ENCODE assay signal across 41 cellular contexts in genomic region chr11:59336931-59337330, GRCh38. TPM values are rescaled to one million over a fixed set of nuclear protein-coding genes. Genes with fewer than 3 reads are reported as not detected.
"Had no signal": no experiment of that assay in that cellular context is flagged by ENCODE, and none has a peak within 500 bp of the region (broad histone marks: within the 10 kb centered on the region; RNA-seq: fewer than 3 reads in every experiment).

No MANE protein-coding gene starts in this region.

- H3K4me3 Mint-ChIP-seq: activated naive CD4-positive, alpha-beta T cell treated with anti-CD3 and anti-CD28 coated beads for 36 hours; activated naive CD4-positive, alpha-beta T cell treated with anti-CD3 and anti-CD28 coated beads, Interleukin-2, amount 50 U/mL, for 24 hours; activated naive CD8-positive, alpha-beta T cell; activated naive CD8-positive, alpha-beta T cell treated with anti-CD3 and anti-CD28 coated beads for 36 hours; activated naive CD8-positive, alpha-beta T cell treated with anti-CD3 and anti-CD28 coated beads, Interleukin-2, amount 10 ng/mL, durations not matched to agents 7 days and 5 days; activated naive CD8-positive, alpha-beta T cell treated with anti-CD3 and anti-CD28 coated beads, Interleukin-2, amount 50 U/mL, for 24 hours; activated T-cell treated with anti-CD3 and anti-CD28 coated beads, Interleukin-2, amount 50 U/mL, for 24 hours; activated T-cell treated with anti-CD3 and anti-CD28 coated beads, Interleukin-2, amount 50 U/mL, for 4 hours; activated T-cell treated with anti-CD3 and anti-CD28 coated beads, Interleukin-2, amount 50 U/mL, for 72 hours; activated T-helper 1 cell treated with anti-CD3 and anti-CD28 coated beads, Interleukin-12 subunit alpha, Interleukin-12 subunit beta, Interleukin-2, Interleukin-4 antibody, amounts not matched to agents 30 ng/mL and 10 ng/mL and 1 ng/mL, durations not matched to agents 14 hours and 24 hours and 36 hours; activated T-helper 17 cell treated with anti-CD3 and anti-CD28 coated beads, Interleukin-2, amount 50 U/mL, for 72 hours; brain; central memory CD8-positive, alpha-beta T cell had no signal

- DNase-seq: activated effector memory CD4-positive, alpha-beta T cell treated with anti-CD3 and anti-CD28 coated beads, Interleukin-2, amount 50 U/mL, for 16 hours; activated effector memory CD4-positive, alpha-beta T cell treated with Interleukin-2 at 50 U/mL for 16 hours; activated gamma-delta T cell; activated gamma-delta T cell treated with Interleukin-2 at 50 U/mL for 16 hours; activated naive CD4-positive, alpha-beta T cell; activated naive CD4-positive, alpha-beta T cell treated with anti-CD3 and anti-CD28 coated beads for 36 hours; activated naive CD4-positive, alpha-beta T cell treated with anti-CD3 and anti-CD28 coated beads, Interleukin-2, amount 50 U/mL, for 16 hours; activated naive CD4-positive, alpha-beta T cell treated with Interleukin-2 at 50 U/mL for 16 hours; activated naive CD8-positive, alpha-beta T cell treated with anti-CD3 and anti-CD28 coated beads for 36 hours; activated naive CD8-positive, alpha-beta T cell treated with anti-CD3 and anti-CD28 coated beads, Interleukin-2, amount 10 ng/mL, durations not matched to agents 7 days and 5 days; activated naive CD8-positive, alpha-beta T cell treated with anti-CD3 and anti-CD28 coated beads, Interleukin-2, amount 50 U/mL, for 24 hours; activated T-cell treated with anti-CD3 and anti-CD28 coated beads, Interleukin-2, amount 50 U/mL, for 1 hour; activated T-cell treated with anti-CD3 and anti-CD28 coated beads, Interleukin-2, amount 50 U/mL, for 24 hours; activated T-cell treated with anti-CD3 and anti-CD28 coated beads, Interleukin-2, amount 50 U/mL, for 4 hours; activated T-cell treated with anti-CD3 and anti-CD28 coated beads, Interleukin-2, amount 50 U/mL, for 48 hours; activated T-cell treated with anti-CD3 and anti-CD28 coated beads, Interleukin-2, amount 50 U/mL, for 72 hours; adrenal gland; amniotic stem cell; amygdala; anterior cingulate cortex; aorta; body of pancreas; brain microvascular endothelial cell; caudate nucleus; central memory CD4-positive, alpha-beta T cell; cerebellar nuclear complex had no signal

- H3K36me3 Mint-ChIP-seq: activated naive CD4-positive, alpha-beta T cell treated with anti-CD3 and anti-CD28 coated beads, Interleukin-2, amount 50 U/mL, for 24 hours; activated naive CD4-positive, alpha-beta T cell treated with anti-CD3 and anti-CD28 coated beads, Interleukin-2, amount 50 U/mL, for 72 hours; activated naive CD8-positive, alpha-beta T cell; activated naive CD8-positive, alpha-beta T cell treated with anti-CD3 and anti-CD28 coated beads for 36 hours; activated naive CD8-positive, alpha-beta T cell treated with anti-CD3 and anti-CD28 coated beads, Interleukin-2, amount 10 ng/mL, durations not matched to agents 7 days and 5 days; brain had no signal

- H3K4me1 Mint-ChIP-seq: activated naive CD4-positive, alpha-beta T cell treated with anti-CD3 and anti-CD28 coated beads, Interleukin-2, amount 50 U/mL, for 24 hours; activated naive CD8-positive, alpha-beta T cell treated with anti-CD3 and anti-CD28 coated beads for 36 hours; activated naive CD8-positive, alpha-beta T cell treated with anti-CD3 and anti-CD28 coated beads, Interleukin-2, amount 10 ng/mL, durations not matched to agents 7 days and 5 days; activated naive CD8-positive, alpha-beta T cell treated with anti-CD3 and anti-CD28 coated beads, Interleukin-2, amount 50 U/mL, for 24 hours; activated T-helper 17 cell treated with anti-CD3 and anti-CD28 coated beads, Interleukin-2, amount 50 U/mL, for 72 hours; brain; central memory CD8-positive, alpha-beta T cell had no signal

- H3K27ac Mint-ChIP-seq: activated naive CD4-positive, alpha-beta T cell treated with anti-CD3 and anti-CD28 coated beads for 36 hours; activated naive CD4-positive, alpha-beta T cell treated with anti-CD3 and anti-CD28 coated beads, Interleukin-2, amount 50 U/mL, for 24 hours; activated naive CD4-positive, alpha-beta T cell treated with anti-CD3 and anti-CD28 coated beads, Interleukin-2, amount 50 U/mL, for 72 hours; activated naive CD8-positive, alpha-beta T cell; activated naive CD8-positive, alpha-beta T cell treated with anti-CD3 and anti-CD28 coated beads for 36 hours; activated naive CD8-positive, alpha-beta T cell treated with anti-CD3 and anti-CD28 coated beads, Interleukin-2, amount 10 ng/mL, durations not matched to agents 7 days and 5 days; activated naive CD8-positive, alpha-beta T cell treated with anti-CD3 and anti-CD28 coated beads, Interleukin-2, amount 50 U/mL, for 24 hours; activated T-cell treated with anti-CD3 and anti-CD28 coated beads, Interleukin-2, amount 50 U/mL, for 24 hours; activated T-cell treated with anti-CD3 and anti-CD28 coated beads, Interleukin-2, amount 50 U/mL, for 72 hours; activated T-helper 1 cell treated with anti-CD3 and anti-CD28 coated beads, Interleukin-12 subunit alpha, Interleukin-12 subunit beta, Interleukin-2, Interleukin-4 antibody, amounts not matched to agents 30 ng/mL and 10 ng/mL and 1 ng/mL, durations not matched to agents 14 hours and 24 hours and 36 hours; activated T-helper 17 cell treated with anti-CD3 and anti-CD28 coated beads, Interleukin-2, amount 50 U/mL, for 72 hours; activated T-helper 2 cell treated with anti-CD3 and anti-CD28 coated beads, Interferon-gamma antibody, Interleukin-2, Interleukin-4, amounts not matched to agents 10 μg/mL and 5 μg/mL and 100 μg/mL, durations not matched to agents 14 hours and 24 hours and 36 hours; brain had no signal

- H3K9me3 Mint-ChIP-seq: activated T-helper 1 cell treated with anti-CD3 and anti-CD28 coated beads, Interleukin-12 subunit alpha, Interleukin-12 subunit beta, Interleukin-2, Interleukin-4 antibody, amounts not matched to agents 30 ng/mL and 10 ng/mL and 1 ng/mL, durations not matched to agents 14 hours and 24 hours and 36 hours; activated T-helper 2 cell treated with anti-CD3 and anti-CD28 coated beads, Interferon-gamma antibody, Interleukin-2, Interleukin-4, amounts not matched to agents 10 μg/mL and 5 μg/mL and 100 μg/mL, durations not matched to agents 14 hours and 24 hours and 36 hours; central memory CD8-positive, alpha-beta T cell had no signal

RNA-seq across cellular contexts. Expression of gene OR5AN1, which starts 21.8 kb away (rescaled TPM):
- total RNA-seq: activated naive CD4-positive, alpha-beta T cell treated with anti-CD3 and anti-CD28 coated beads for 36 hours; activated naive CD4-positive, alpha-beta T cell treated with anti-CD3 and anti-CD28 coated beads, Interleukin-2, amount 50 U/mL, for 72 hours; activated naive CD8-positive, alpha-beta T cell treated with anti-CD3 and anti-CD28 coated beads for 36 hours; activated naive CD8-positive, alpha-beta T cell treated with anti-CD3 and anti-CD28 coated beads, Interleukin-2, amount 10 ng/mL, durations not matched to agents 7 days and 5 days; activated T-cell treated with anti-CD3 and anti-CD28 coated beads, Interleukin-2, amount 50 U/mL, for 4 hours; activated T-cell treated with anti-CD3 and anti-CD28 coated beads, Interleukin-2, amount 50 U/mL, for 72 hours; activated T-helper 1 cell treated with anti-CD3 and anti-CD28 coated beads, Interleukin-12 subunit alpha, Interleukin-12 subunit beta, Interleukin-2, Interleukin-4 antibody, amounts not matched to agents 30 ng/mL and 10 ng/mL and 1 ng/mL, durations not matched to agents 14 hours and 24 hours and 36 hours; activated T-helper 17 cell treated with anti-CD3 and anti-CD28 coated beads, Interleukin-2, amount 50 U/mL, for 72 hours; activated T-helper 2 cell treated with anti-CD3 and anti-CD28 coated beads, Interferon-gamma antibody, Interleukin-2, Interleukin-4, amounts not matched to agents 10 μg/mL and 5 μg/mL and 100 μg/mL, durations not matched to agents 14 hours and 24 hours and 36 hours; adrenal gland; aorta; ascending aorta; astrocyte; body of pancreas; bronchial epithelial cell; cardiac muscle cell; cardiac septum; cerebellum; chondrocyte had no signal
